Comparison of ENCODE assay signal across 18 cellular contexts in genomic region chr22:44689173-44689572, GRCh38. TPM values are rescaled to one million over a fixed set of nuclear protein-coding genes. Genes with fewer than 3 reads are reported as not detected.
DNase-seq lines count a peak whose midpoint lies in the region; ATAC-seq, FAIRE-seq and TF ChIP-seq lines count a peak whose summit lies in the region.
"Had no signal": no experiment of that assay in that cellular context is flagged by ENCODE, and none has a peak within 500 bp of the region (broad histone marks: within the 10 kb centered on the region; RNA-seq: fewer than 3 reads in every experiment).

No MANE protein-coding gene starts in this region.

- BruUV-seq in K562 (replicated peaks; lab: Mats Ljungman, UMichigan), result no TSS peak

- H3K23ac ChIP-seq in neuronal stem cell (ENCODE audit: low read depth, low read length, poor library complexity), result no peak overlapping the region

- no peak for ATAC-seq in K562
- no peak for ATAC-seq in stimulated activated naive CD8-positive, alpha-beta T cell treated with anti-CD3 and anti-CD28 coated beads, Interleukin-15, amount 100 ng/mL, for 72 hours
- ATAC-seq in GM21717 (IDR thresholded peaks at IDR 0.05; ENCODE audit: unreplicated experiment), result no peak

- H3K27ac Mint-ChIP-seq in activated naive CD4-positive, alpha-beta T cell treated with anti-CD3 and anti-CD28 coated beads for 36 hours, result no peak overlapping the region
- H3K27ac Mint-ChIP-seq in stimulated activated naive CD8-positive, alpha-beta T cell treated with anti-CD3 and anti-CD28 coated beads, Interleukin-15, amount 100 ng/mL, for 72 hours, result no peak overlapping the region
- H3K27ac Mint-ChIP-seq: CD14-positive monocyte had no signal

- H4K20me1 ChIP-seq in BLaER1 (no peaks in the 10 kb centered on the region), K562 (replicated peaks; ENCODE audit: control insufficient read depth, insufficient read depth, low read length) (peaks cover 16% of the 10 kb centered on the region)

- CTCF ChIA-PET in HEK293 (lab: Yijun Ruan, JAX) (interaction anchor here (0.6 to 5.5 kb wide), 5 partner anchors 9 to 63 kb away, joined by 3 to 26 read pairs (median 5); no protein-coding TSS in a partner anchor), K562 (lab: Yijun Ruan, JAX; ENCODE audit: low intra/inter-chr PET ratio) (no interaction called here)
- CTCF ChIA-PET in activated naive CD4-positive, alpha-beta T cell treated with anti-CD3 and anti-CD28 coated beads for 36 hours (lab: Charles Lee), result interaction anchor here (1.2 kb wide), 1 partner anchor 9 kb away, joined by 3 read pairs; no protein-coding TSS in a partner anchor

- TF ChIP-seq EP300 in K562 (IDR thresholded peaks at IDR 0.05; ENCODE audit: low read length), result peak; percentile 43; the same call in 1 of the 2 replicates

- no peaks in the 10 kb centered on the region for H3K9me1 ChIP-seq in K562 (ENCODE audit: control insufficient read depth, insufficient read depth, low read length)

- H3K4me1 Mint-ChIP-seq in activated naive CD4-positive, alpha-beta T cell treated with anti-CD3 and anti-CD28 coated beads for 36 hours (ENCODE audit: low read depth), result peaks cover 18% of the 10 kb centered on the region
- peaks cover 48% of the 10 kb centered on the region for H3K4me1 Mint-ChIP-seq in stimulated activated naive CD8-positive, alpha-beta T cell treated with anti-CD3 and anti-CD28 coated beads, Interleukin-15, amount 100 ng/mL, for 72 hours

- H3K79me1 ChIP-seq in neuronal stem cell (ENCODE audit: low read depth, low read length), result no peaks in the 10 kb centered on the region

- no peak overlapping the region for H3K18ac ChIP-seq in neuronal stem cell (ENCODE audit: low read length)

- H3K4me2 ChIP-seq in BLaER1 (0 out of 2 replicates have a peak overlapping the region, but pooled peaks have one; percentile 16), K562 (ENCODE audit: insufficient read depth, low read length) (no peak overlapping the region), neuronal stem cell (ENCODE audit: insufficient read depth, low read length, poor library complexity, severe bottlenecking) (no peak overlapping the region)
- H3K4me2 ChIP-seq: SK-N-SH had no signal

- no peak for TF ChIP-seq POLR2A in K562 (conservative IDR thresholded peaks at IDR 0.05)

- H3K9me3 ChIP-seq in BLaER1, result no peaks in the 10 kb centered on the region
- no peaks in the 10 kb centered on the region for H3K9me3 ChIP-seq in HEK293 (ENCODE audit: control insufficient read depth, insufficient read depth, low read depth, low read length)
- H3K9me3 ChIP-seq in K562 (replicated peaks; ENCODE audit: control insufficient read depth, insufficient read depth, low read depth, low read length), result no peaks in the 10 kb centered on the region
- peaks cover 0 to 1% of the 10 kb centered on the region in 2 donors for H3K9me3 ChIP-seq in neuronal stem cell (replicated peaks in 1 of 2; ENCODE audit: control insufficient read depth in 2 of 2, insufficient read depth in 1 of 2, low read depth in 1 of 2, low read length in 2 of 2)
- H3K9me3 ChIP-seq: Peyer's patch, SK-N-SH had no signal

- no peak overlapping the region for H4K91ac ChIP-seq in neuronal stem cell (ENCODE audit: low read depth, low read length, poor library complexity)

- H2BK120ac ChIP-seq in neuronal stem cell (ENCODE audit: low read depth, low read length), result no peak overlapping the region

- H3K9ac ChIP-seq in BLaER1, result no peak overlapping the region
- no peak overlapping the region for H3K9ac ChIP-seq in K562 (ENCODE audit: insufficient read depth in 1 of 2, low read depth in 2 of 2, low read length in 2 of 2)
- no peak overlapping the region for H3K9ac ChIP-seq in neuronal stem cell (ENCODE audit: low read depth, low read length, poor library complexity)
- H3K9ac ChIP-seq: SK-N-SH had no signal

- no peak overlapping the region for H3K4me3 Mint-ChIP-seq in activated naive CD4-positive, alpha-beta T cell treated with anti-CD3 and anti-CD28 coated beads for 36 hours
- no peak overlapping the region for H3K4me3 Mint-ChIP-seq in stimulated activated naive CD8-positive, alpha-beta T cell treated with anti-CD3 and anti-CD28 coated beads, Interleukin-15, amount 100 ng/mL, for 72 hours
- H3K4me3 Mint-ChIP-seq: CD14-positive monocyte had no signal

- FAIRE-seq in K562 (lab: Jason Lieb, UNC), result peak; percentile 65
- FAIRE-seq: GM19239 had no signal

- POLR2A ChIA-PET in HEK293 (lab: Yijun Ruan, JAX), result interaction anchor here (0.7 to 0.9 kb wide), 2 partner anchors 10 to 47 kb away, joined by 3 read pairs; no protein-coding TSS in a partner anchor
- POLR2A ChIA-PET in K562 (lab: Yijun Ruan, JAX), result interaction anchor here (0.6 to 0.7 kb wide), 2 partner anchors 165 to 1584 kb away, joined by 3 read pairs; no protein-coding TSS in a partner anchor

- peaks cover 42% of the 10 kb centered on the region for H3K4me1 ChIP-seq in BLaER1
- H3K4me1 ChIP-seq in HEK293 (ENCODE audit: control insufficient read depth, insufficient read depth, low read length), result peaks cover 2% of the 10 kb centered on the region; the same call in 1 of the 2 replicates
- H3K4me1 ChIP-seq in K562 (replicated peaks in 1 of 2; ENCODE audit: control insufficient read depth in 2 of 2, insufficient read depth in 2 of 2, low read length in 2 of 2), result peaks cover 23 to 30% of the 10 kb centered on the region in 2 experiments; a peak in 4 of 5 replicates
- H3K4me1 ChIP-seq in neuronal stem cell (ENCODE audit: control insufficient read depth in 2 of 2, insufficient read depth in 1 of 2, low read depth in 1 of 2, low read length in 2 of 2), result peaks cover 2 to 12% of the 10 kb centered on the region in 2 donors

- H3K14ac ChIP-seq in neuronal stem cell (ENCODE audit: low read length), result peak overlapping the region; percentile 56

- TF ChIP-seq CTCF in HEK293 (tag by site-specific recombination; IDR thresholded peaks at IDR 0.05) (no peak), K562 (IDR thresholded peaks at IDR 0.05 in 2 of 3, conservative IDR thresholded peaks at IDR 0.05 in 1 of 3; ENCODE audit: insufficient read depth in 2 of 3, low read depth in 1 of 3, low read length in 3 of 3) (no peak)

- H2BK12ac ChIP-seq in neuronal stem cell (ENCODE audit: low read length), result no peak overlapping the region

- H3K36me3 ChIP-seq in BLaER1, result no peaks in the 10 kb centered on the region
- no peaks in the 10 kb centered on the region for H3K36me3 ChIP-seq in HEK293 (ENCODE audit: control insufficient read depth in 2 of 2, insufficient read depth in 1 of 2, low read length in 2 of 2)
- H3K36me3 ChIP-seq in K562 (ENCODE audit: control insufficient read depth, insufficient read depth, low read length), result peaks cover 6% of the 10 kb centered on the region; the same call in 2 of the 3 replicates
- H3K36me3 ChIP-seq in neuronal stem cell (replicated peaks in 1 of 2; ENCODE audit: control insufficient read depth in 2 of 2, insufficient read depth in 2 of 2, low read length in 2 of 2), result no peaks in the 10 kb centered on the region
- H3K36me3 ChIP-seq: Peyer's patch had no signal

- no peaks in the 10 kb centered on the region for H3K36me3 Mint-ChIP-seq in activated naive CD4-positive, alpha-beta T cell treated with anti-CD3 and anti-CD28 coated beads for 36 hours (ENCODE audit: low read depth)
- H3K36me3 Mint-ChIP-seq: CD14-positive monocyte had no signal

- H2AFZ ChIP-seq in K562 (ENCODE audit: low read depth, low read length) (no peak overlapping the region), neuronal stem cell (ENCODE audit: low read length) (no peak overlapping the region)

- peak overlapping the region; percentile 37 for H3K4ac ChIP-seq in neuronal stem cell (ENCODE audit: low read length)

- H3K9me3 Mint-ChIP-seq in activated naive CD4-positive, alpha-beta T cell treated with anti-CD3 and anti-CD28 coated beads for 36 hours, result no peaks in the 10 kb centered on the region
- H3K9me3 Mint-ChIP-seq in stimulated activated naive CD8-positive, alpha-beta T cell treated with anti-CD3 and anti-CD28 coated beads, Interleukin-15, amount 100 ng/mL, for 72 hours, result no peaks in the 10 kb centered on the region

- peaks cover 37% of the 10 kb centered on the region for H3K79me2 ChIP-seq in K562 (ENCODE audit: control insufficient read depth, insufficient read depth, low read length)

- no peaks in the 10 kb centered on the region for H3K27me3 Mint-ChIP-seq in activated naive CD4-positive, alpha-beta T cell treated with anti-CD3 and anti-CD28 coated beads for 36 hours (ENCODE audit: low read depth)
- no peaks in the 10 kb centered on the region for H3K27me3 Mint-ChIP-seq in stimulated activated naive CD8-positive, alpha-beta T cell treated with anti-CD3 and anti-CD28 coated beads, Interleukin-15, amount 100 ng/mL, for 72 hours

- peak in 2 of 4 experiments; percentile 36 to 43 for DNase-seq in K562 (ENCODE audit: extremely low read depth in 1 of 4, low spot score in 3 of 4)
- no peak for DNase-seq in neuronal stem cell (ENCODE audit: low spot score)
- DNase-seq in activated naive CD4-positive, alpha-beta T cell treated with anti-CD3 and anti-CD28 coated beads for 36 hours, result no peak
- DNase-seq in stimulated activated naive CD8-positive, alpha-beta T cell treated with anti-CD3 and anti-CD28 coated beads, Interleukin-15, amount 100 ng/mL, for 72 hours, result no peak
- no peak for DNase-seq in NOMO-1 treated with DMSO at 0.1 percent for 48 hours (lab: John Stamatoyannopoulos, UW; ENCODE audit: unreplicated experiment)
- DNase-seq: H7, NCI-H187 treated with DMSO at 0.1 percent for 48 hours, NCI-H2171, NCI-H510A, NCI-H774, Peyer's patch, Right ventricle myocardium superior, SK-N-SH had no signal

- H2BK5ac ChIP-seq in neuronal stem cell (ENCODE audit: low read length), result no peak overlapping the region

- H3K4me3 ChIP-seq in BLaER1 (no peak overlapping the region), HEK293 (ENCODE audit: low read depth, low read length) (no peak overlapping the region), K562 (no peak overlapping the region), neuronal stem cell (ENCODE audit: low read length in 2 of 2) (no peak overlapping the region)
- H3K4me3 ChIP-seq: Peyer's patch had no signal

- TF ChIP-seq RAD21 in K562 (CRISPR knock-in tag; conservative IDR thresholded peaks at IDR 0.05 in 1 of 2, IDR thresholded peaks at IDR 0.05 in 1 of 2), result no peak

- in situ Hi-C loops in K562 (cut with MboI), result no loop called here

- no peak overlapping the region for H2BK15ac ChIP-seq in neuronal stem cell (ENCODE audit: low read length)

- H3K27me3 ChIP-seq in BLaER1 (no peaks in the 10 kb centered on the region), K562 (ENCODE audit: control insufficient read depth in 2 of 2, insufficient read depth in 2 of 2, low read length in 2 of 2) (no peaks in the 10 kb centered on the region), neuronal stem cell (ENCODE audit: control insufficient read depth in 3 of 3, insufficient read depth in 3 of 3, low read depth in 1 of 3, low read length in 3 of 3) (peaks cover 0 to 3% (median 0%) of the 10 kb centered on the region in 3 experiments)
- H3K27me3 ChIP-seq: Peyer's patch had no signal

- WGBS in K562 (ENCODE audit: insufficient coverage, low coverage, missing lambda C conversion rate), result 15% methylated on average over 9 of the region's 10 CpGs
- WGBS in neuronal stem cell (ENCODE audit: extremely low coverage in 2 of 2, insufficient read length in 2 of 2, insufficient replicate concordance in 1 of 2), 2 donors, result no CpG with 5 or more reads among the region's 10 CpGs

- intact Hi-C loops in K562 (cut with micrococcal nuclease), result no loop called here
- intact Hi-C loops in activated naive CD4-positive, alpha-beta T cell treated with anti-CD3 and anti-CD28 coated beads for 36 hours (cut with micrococcal nuclease), result loop anchor here (10.0 kb wide), 2 partner anchors 194 to 396 kb away; partner anchors contain the start of gene RTL6

- peak overlapping the region; percentile 70 for H2AK5ac ChIP-seq in neuronal stem cell (ENCODE audit: low read depth, low read length)

- H3K27ac ChIP-seq in BLaER1 (no peak overlapping the region), HEK293 (ENCODE audit: extremely low read depth, low read depth, low read length) (no peak overlapping the region), K562 (ENCODE audit: extremely low read depth, low read depth, low read length) (no peak overlapping the region), neuronal stem cell (replicated peaks; ENCODE audit: low read length) (no peak overlapping the region)
- H3K27ac ChIP-seq: Peyer's patch had no signal

- no peak overlapping the region for H4K8ac ChIP-seq in neuronal stem cell (ENCODE audit: low read depth, low read length)

RNA-seq across cellular contexts. Expression of gene PRR5, which starts 12.8 kb away (rescaled TPM):
- 27.6 and 71.3 TPM in 2 replicates for total RNA-seq in K562 (2011; cell fraction: chromatin; rRNA removed; ENCODE audit: low replicate concordance)
- total RNA-seq in K562 (2011; cell fraction: nucleolus; rRNA removed), result 52.4 and 59.9 TPM in 2 replicates
- 38.4 and 39.2 TPM in 2 replicates for total RNA-seq in K562 (2011; cell fraction: nucleoplasm; rRNA removed)
- total RNA-seq in K562 (2014; rRNA removed), result 13.3 and 18.4 TPM in 2 replicates
- total RNA-seq in K562 (2014; rRNA removed; fragmentation: Illumina TruSeq; extraction: Trizol), result 3.1 and 4.6 TPM in 2 replicates
- total RNA-seq in K562 (2015; rRNA removed; fragmentation: Illumina TruSeq; extraction: Trizol), result 7.5 and 9.5 TPM in 2 replicates
- total RNA-seq in K562 (2021), result 21.0 and 26.2 TPM in 2 replicates
- polyA plus RNA-seq in K562 (2011; rRNA removed), result 10.1 and 14.5 TPM in 2 replicates
- polyA plus RNA-seq in K562 (2011; cell fraction: cytosol; rRNA removed), result 14.2 and 35.6 TPM in 2 replicates
- polyA plus RNA-seq in K562 (2011; cell fraction: nucleus; rRNA removed), result 22.8 and 38.7 TPM in 2 replicates
- 10.9 and 11.6 TPM in 2 replicates for polyA plus RNA-seq in K562 (2012)
- polyA plus RNA-seq in K562 (2014; fragmentation: Illumina TruSeq; extraction: Trizol), result 6.6 and 9.5 TPM in 2 replicates
- polyA plus RNA-seq in K562 (2014; fragmentation: Nextera tagmentation; extraction: Ambion mirVana), result under 1 TPM; 0.13 to 0.49 TPM
- 18.6 and 20.3 TPM in 2 replicates for polyA plus RNA-seq in K562 (2014; rRNA removed)
- polyA minus RNA-seq in K562 (2011; rRNA and poly(A)+ RNA removed), result 9.7 and 11.6 TPM in 2 replicates
- 14.1 and 21.0 TPM in 2 replicates for polyA minus RNA-seq in K562 (2011; cell fraction: cytosol; rRNA and poly(A)+ RNA removed)
- polyA minus RNA-seq in K562 (2011; cell fraction: nucleus; rRNA and poly(A)+ RNA removed), result 22.3 and 30.8 TPM in 2 replicates
- polyA plus RNA-seq in neuronal stem cell (2013, experiment 1 of 2), result 14.6 TPM
- 14.4 TPM for polyA plus RNA-seq in neuronal stem cell (2013, experiment 2 of 2)
- total RNA-seq in activated naive CD4-positive, alpha-beta T cell treated with anti-CD3 and anti-CD28 coated beads for 36 hours, result 10 to 100 TPM in 1 of 2 experiments, 1 to 10 TPM in 1; 7.9 to 10.2 TPM
